In the genomic region with DNA sequence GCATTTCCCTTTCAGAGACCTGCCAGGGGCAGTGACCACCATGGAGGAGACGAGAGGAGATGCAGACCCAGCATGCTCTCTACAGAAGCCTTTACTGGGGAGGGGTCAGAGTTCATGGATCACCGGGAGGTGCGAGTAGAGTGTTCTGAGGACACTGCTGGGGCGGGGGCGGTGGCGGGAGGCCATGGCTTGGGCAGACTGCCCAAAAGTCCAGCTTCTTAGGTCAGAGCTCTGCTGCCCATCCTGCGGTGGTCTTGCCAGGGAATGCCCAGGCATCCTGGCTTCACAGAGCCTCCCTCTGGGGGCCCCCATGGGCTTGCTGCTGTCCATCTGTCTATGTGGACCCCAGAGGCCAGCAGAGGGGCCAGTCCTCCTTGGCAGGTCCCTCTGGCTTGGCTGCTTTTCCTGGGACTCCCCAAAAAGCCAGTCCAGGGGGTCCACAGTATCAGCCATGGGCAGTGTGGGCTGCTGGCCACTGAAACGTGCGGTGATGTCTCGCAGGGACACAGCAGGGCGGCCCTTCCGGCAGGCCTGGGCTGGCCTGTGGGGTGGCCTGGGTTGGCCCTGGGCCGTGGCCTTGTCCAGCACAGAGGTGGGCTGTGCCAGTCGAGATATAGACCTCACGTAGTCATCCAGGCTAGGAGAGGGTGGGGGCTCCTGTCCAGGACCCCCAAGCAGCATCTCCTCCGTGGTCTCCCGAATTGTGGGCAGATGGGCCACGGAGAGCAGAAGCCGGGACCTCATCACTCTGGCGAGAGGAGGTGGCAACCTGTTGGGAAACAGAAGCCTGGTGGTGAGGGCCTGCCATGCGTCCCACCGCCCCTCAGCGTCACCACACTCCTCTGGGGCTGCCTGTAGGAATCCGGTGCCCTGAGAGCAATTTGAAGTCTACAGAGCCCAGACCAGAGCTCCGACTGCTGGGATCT, we compare ENCODE assay signal across 8 cellular contexts. TPM values are rescaled to one million over a fixed set of nuclear protein-coding genes. Genes with fewer than 3 reads are reported as not detected.
A peak's percentile ranks its signal among the peaks of the same experiment; 100 is the strongest.
DNase-seq lines count a peak whose midpoint lies in the region; ATAC-seq and TF ChIP-seq lines count a peak whose summit lies in the region.

No MANE protein-coding gene starts in this region.

- ATAC-seq in right cardiac atrium = peak; percentile 2 to 11

- peaks cover 32% of the 10 kb centered on the region for H3K4me1 ChIP-seq in right cardiac atrium (ENCODE audit: control insufficient read depth, insufficient read depth, low read length)
- peaks cover 36% of the 10 kb centered on the region for H3K4me1 ChIP-seq in rectal smooth muscle tissue (ENCODE audit: control insufficient read depth, insufficient read depth, low read length)

- H3K9ac ChIP-seq in rectal smooth muscle tissue (ENCODE audit: low read length) = no peak overlapping the region

- peak overlapping the region; percentile 66 for H3K27ac ChIP-seq in C4-2B
- H3K27ac ChIP-seq in angular gyrus (ENCODE audit: low read depth, low read length) = peak overlapping the region; percentile 97
- H3K27ac ChIP-seq in right cardiac atrium (ENCODE audit: low read length) = peak overlapping the region; percentile 97
- peak overlapping the region; percentile 82 for H3K27ac ChIP-seq in rectal smooth muscle tissue (ENCODE audit: low read depth, low read length)

- WGBS in right cardiac atrium = 20% methylated on average over 25 of the region's 25 CpGs

- H3K9me3 ChIP-seq in right cardiac atrium (ENCODE audit: control insufficient read depth, low read length) = no peaks in the 10 kb centered on the region

- intact Hi-C loops in right cardiac atrium (cut with DNase I) = loop anchor here in 2 of 4 donors (5.0 to 10.0 kb wide), 2 partner anchors 45 to 103 kb away; no protein-coding TSS in a partner anchor

- DNase-seq in right cardiac atrium = peak in 2 of 3 donors; percentile 55 to 81
- DNase-seq in stimulated activated CD4-positive, alpha-beta T cell treated with anti-CD3 and anti-CD28 coated beads, Interleukin-15, amount 100 ng/mL, for 24 hours = no peak
- no peak for DNase-seq in HCEC 1CT
- DNase-seq in amniotic stem cell (lab: John Stamatoyannopoulos, UW) = no peak
- no peak for DNase-seq in middle frontal gyrus (ENCODE audit: extremely low spot score, low spot score)

- no peak for TF ChIP-seq CTCF in C4-2B (conservative IDR thresholded peaks at IDR 0.05)

- no peaks in the 10 kb centered on the region for H3K27me3 ChIP-seq in right cardiac atrium (ENCODE audit: control insufficient read depth, insufficient read depth)
- H3K27me3 ChIP-seq in rectal smooth muscle tissue (ENCODE audit: control insufficient read depth, insufficient read depth, low read length) = no peaks in the 10 kb centered on the region

- H3K4me3 ChIP-seq in right cardiac atrium (ENCODE audit: low read length) = peak overlapping the region; percentile 75
- peak overlapping the region; percentile 64 for H3K4me3 ChIP-seq in rectal smooth muscle tissue (ENCODE audit: low read length)

- no peaks in the 10 kb centered on the region for H3K36me3 ChIP-seq in rectal smooth muscle tissue (ENCODE audit: control insufficient read depth, insufficient read depth, low read length)

RNA-seq across cellular contexts. Expression of a gene that starts 1.1 kb away (rescaled TPM):
- total RNA-seq in right cardiac atrium = 10 to 100 TPM; 18.8 to 43.8 (median 23.8) TPM
- 32.5 TPM for polyA plus RNA-seq in right cardiac atrium

RNA-seq across cellular contexts. Expression of a gene that starts 17.9 kb away (rescaled TPM):
- total RNA-seq in right cardiac atrium = 10 to 100 TPM; 57.9 to 92.1 (median 76.3) TPM
- polyA plus RNA-seq in right cardiac atrium = 45.4 TPM

RNA-seq across cellular contexts. Expression of a gene that starts 23.2 kb away (rescaled TPM):
- total RNA-seq in right cardiac atrium = 10 to 100 TPM; 15.4 to 20.7 (median 19.2) TPM
- polyA plus RNA-seq in right cardiac atrium = 14.8 TPM

Comparison
In these comparisons a context has a peak if more than half of its experiments do, and no peak if none do; other contexts are left out.
1. DNase-seq: peak in right cardiac atrium (2 of 3); none in stimulated activated CD4-positive, alpha-beta T cell treated with anti-CD3 and anti-CD28 coated beads, Interleukin-15, amount 100 ng/mL, for 24 hours (single experiment), HCEC 1CT (single experiment), amniotic stem cell (single experiment) and middle frontal gyrus (single experiment).
2. Peak in every context shown above with its lines, with median percentiles within 50 percentile points of each other: H3K27ac ChIP-seq.